Comparison of ENCODE assay signal across 22 cellular contexts in genomic region chr1:169053196-169053595, GRCh38.
"Had no signal": no experiment of that assay in that cellular context is flagged by ENCODE, and none has a peak within 500 bp of the region (broad histone marks: within the 10 kb centered on the region; RNA-seq: fewer than 3 reads in every experiment).

No MANE protein-coding gene starts in this region.

- FAIRE-seq: frontal cortex, kidney, urothelium cell line had no signal

- H3K4me2 ChIP-seq: neural progenitor cell had no signal

- H3K4me3 ChIP-seq: dorsolateral prefrontal cortex, left lung, mucosa of descending colon, neural progenitor cell, prostate gland, sigmoid colon, testis, tibial artery, upper lobe of left lung had no signal

- ATAC-seq: naive thymus-derived CD4-positive, alpha-beta T cell; stimulated activated memory B cell treated with anti-CD40 and anti-IgM and Interleukin-4, amounts not matched to agents 10 μg/mL and 1 μg/mL and 100 μg/mL, for 72 hours; stimulated activated naive CD8-positive, alpha-beta T cell treated with anti-CD3 and anti-CD28 coated beads, Interleukin-15, Interleukin-2, amounts not matched to agents 100 U/mL and 50 U/mL, for 24 hours had no signal

- H3K4me1 ChIP-seq: prostate gland, sigmoid colon, tibial artery, upper lobe of left lung had no signal

- H3K9me3 ChIP-seq: left lung, mucosa of descending colon, prostate gland, sigmoid colon, testis, tibial artery, upper lobe of left lung had no signal

- H3K27ac ChIP-seq: dorsolateral prefrontal cortex, left lung, neural progenitor cell, prostate gland, sigmoid colon, testis, tibial artery, upper lobe of left lung had no signal

- DNase-seq: cortex of kidney; dorsolateral prefrontal cortex; effector CD4-positive, alpha-beta T cell; kidney; left lung; mesenchymal stem cell; naive thymus-derived CD4-positive, alpha-beta T cell; right cardiac atrium; sigmoid colon; stimulated activated CD4-positive, alpha-beta T cell treated with anti-CD3 and anti-CD28 coated beads, Interleukin-2, amount 100 ng/mL, for 24 hours; stimulated activated CD4-positive, alpha-beta T cell treated with anti-CD3 and anti-CD28 coated beads, Interleukin-4, amount 100 ng/mL, for 4 hours; stimulated activated naive CD8-positive, alpha-beta T cell treated with anti-CD3 and anti-CD28 coated beads, Interleukin-15, Interleukin-2, amounts not matched to agents 100 U/mL and 50 U/mL, for 24 hours; substantia nigra; testis; tibial artery; upper lobe of left lung had no signal

- H3K9ac ChIP-seq: neural progenitor cell had no signal

- H2AFZ ChIP-seq: neural progenitor cell had no signal

- H3K27me3 ChIP-seq: dorsolateral prefrontal cortex, left lung, neural progenitor cell, sigmoid colon, testis, tibial artery, upper lobe of left lung had no signal

- H3K36me3 ChIP-seq: left lung, neural progenitor cell, prostate gland, sigmoid colon, tibial artery, upper lobe of left lung had no signal
